ENCODE assay signal across 21 cellular contexts in the genomic region with DNA sequence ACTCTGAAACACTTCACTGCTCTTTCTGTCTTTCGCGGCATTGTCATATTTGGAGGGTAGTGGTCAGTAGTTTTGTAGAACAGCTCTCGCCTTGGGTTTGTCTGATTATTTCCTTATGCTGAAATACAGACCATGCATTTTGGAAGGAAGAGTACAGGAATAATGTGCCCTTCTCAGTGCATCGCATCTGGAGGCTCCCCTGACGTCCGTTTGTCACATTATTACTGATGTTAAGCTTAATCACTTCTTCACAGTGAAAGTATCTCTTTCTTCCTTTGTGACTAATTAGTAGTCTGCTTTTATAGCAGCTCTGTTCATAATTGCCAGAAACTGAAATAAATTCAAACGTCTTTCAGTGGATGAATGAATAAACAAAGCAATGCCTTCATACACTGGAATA.
"Had no signal": no experiment of that assay in that cellular context is flagged by ENCODE, and none has a peak within 500 bp of the region (broad histone marks: within the 10 kb centered on the region; RNA-seq: fewer than 3 reads in every experiment).

No MANE protein-coding gene starts in this region.

- DNase-seq: activated B cell treated with CpG ODN at 0.5 μM for 24 hours; activated CD4-positive, alpha-beta T cell treated with anti-CD3 and anti-CD28 coated beads for 4 hours; activated CD4-positive, alpha-beta T cell treated with anti-CD3 and anti-CD28 coated beads, Interleukin-2, amount 50 U/mL, for 48 hours; activated CD8-positive, alpha-beta memory T cell treated with anti-CD3 and anti-CD28 coated beads, Interleukin-2, amount 50 U/mL, for 48 hours; activated naive CD4-positive, alpha-beta T cell treated with Interleukin-2 at 50 U/mL for 16 hours; activated naive CD8-positive, alpha-beta T cell treated with anti-CD3 and anti-CD28 coated beads, Interleukin-2, amount 10 ng/mL, durations not matched to agents 7 days and 5 days; activated T-cell treated with anti-CD3 and anti-CD28 coated beads, Interleukin-2, amount 50 U/mL, for 4 hours; amniotic stem cell; cerebellar nuclear complex; cortex of kidney; left ventricle myocardium superior; mammary epithelial cell; right cardiac atrium; stimulated activated CD4-positive, alpha-beta T cell treated with anti-CD3 and anti-CD28 coated beads, Interleukin-12 subunit alpha, Interleukin-12 subunit beta, amount 100 ng/mL, for 4 hours; stimulated activated CD4-positive, alpha-beta T cell treated with anti-CD3 and anti-CD28 coated beads, Interleukin-4, amount 100 ng/mL, for 4 hours; stimulated activated naive CD8-positive, alpha-beta T cell treated with anti-CD3 and anti-CD28 coated beads, Interleukin-15, Interleukin-2, amounts not matched to agents 100 U/mL and 50 U/mL, for 24 hours; T1000 had no signal

- H3K9me3 ChIP-seq: prostate gland, tibial nerve had no signal

- H3K27me3 ChIP-seq: hepatocyte, tibial nerve had no signal

- ATAC-seq: activated T-cell treated with anti-CD3 and anti-CD28 coated beads, Interleukin-2, amount 50 U/mL, for 4 hours; left ventricle myocardium superior; right cardiac atrium; stimulated activated naive CD8-positive, alpha-beta T cell treated with anti-CD3 and anti-CD28 coated beads, Interleukin-15, Interleukin-2, amounts not matched to agents 100 U/mL and 50 U/mL, for 24 hours had no signal

- H3K4me1 ChIP-seq: prostate gland, tibial nerve had no signal

- H3K4me3 ChIP-seq: hepatocyte, prostate gland, tibial nerve had no signal

- H2AFZ ChIP-seq: hepatocyte had no signal

- H3K27ac ChIP-seq: epithelial cell of prostate, hepatocyte, prostate gland had no signal

- H3K36me3 ChIP-seq: prostate gland, tibial nerve had no signal

- H3K79me2 ChIP-seq: hepatocyte had no signal

- H3K4me2 ChIP-seq: hepatocyte had no signal
